ENCODE assay signal across 9 cellular contexts in the genomic region with DNA sequence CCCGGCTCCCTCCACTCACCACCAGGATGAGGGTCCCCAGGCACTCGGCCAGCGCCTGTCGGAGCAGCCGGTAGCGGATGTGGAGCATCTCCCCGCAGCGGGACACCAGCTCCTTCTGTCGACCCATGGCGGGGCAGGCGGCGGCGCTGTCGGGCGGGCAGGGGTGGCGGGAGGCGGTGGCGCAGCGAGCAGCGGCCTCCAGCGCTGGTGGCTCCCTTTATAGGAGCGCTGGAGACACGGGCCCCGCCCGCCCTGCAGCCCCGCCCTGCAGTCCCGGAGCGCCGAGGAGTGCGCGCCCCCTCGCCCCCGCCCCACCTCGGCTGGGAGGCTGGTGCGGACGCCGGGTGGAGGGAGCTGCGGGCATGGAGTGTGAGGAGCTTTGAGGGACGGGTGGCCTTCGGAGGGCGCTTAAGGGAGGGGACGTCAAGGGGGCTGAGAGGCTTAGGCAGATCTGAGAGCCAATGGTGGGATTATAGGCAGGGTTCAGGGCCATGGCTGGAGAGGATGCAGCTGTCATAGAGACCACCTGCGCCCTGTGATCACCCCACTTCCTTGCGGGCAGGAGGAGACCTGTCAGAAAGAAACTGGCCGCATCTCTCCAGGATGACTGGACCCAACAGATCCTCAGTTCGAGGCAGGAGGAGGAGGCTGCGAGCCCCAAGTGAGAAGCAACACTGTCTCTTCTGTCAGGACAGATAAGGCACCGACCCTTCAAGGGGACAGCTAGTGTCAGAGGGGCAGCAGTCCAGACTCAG. TPM values are rescaled to one million over a fixed set of nuclear protein-coding genes. Genes with fewer than 3 reads are reported as not detected.
A peak's percentile ranks its signal among the peaks of the same experiment; 100 is the strongest.
DNase-seq lines count a peak whose midpoint lies in the region; ATAC-seq, FAIRE-seq and TF ChIP-seq lines count a peak whose summit lies in the region.
"Had no signal": no experiment of that assay in that cellular context is flagged by ENCODE, and none has a peak within 500 bp of the region (broad histone marks: within the 10 kb centered on the region; RNA-seq: fewer than 3 reads in every experiment).

AQP3 (minus strand) TSS at position 190 of the 755 bp plus-strand sequence; CDS start at position 127, 63 bp downstream.

- ATAC-seq in HG03175 (IDR thresholded peaks at IDR 0.05; ENCODE audit: unreplicated experiment) (peak; percentile 30), PC-3 (peak; percentile 71)

- H3K9me3 ChIP-seq in ES-I3 (ENCODE audit: control insufficient read depth, insufficient read depth, low read length) (no peaks in the 10 kb centered on the region), PC-3 (ENCODE audit: low read length) (no peaks in the 10 kb centered on the region), ovary (no peaks in the 10 kb centered on the region)

- H3K4me3 ChIP-seq in PC-3 (ENCODE audit: low read length) (peak within 1 kb of the TSS; percentile 72), ovary (peak within 1 kb of the TSS; percentile 48)

- intact Hi-C loops in PC-3 (cut with micrococcal nuclease) (loop anchor here (5.0 kb wide), 1 partner anchor 40 kb away; no protein-coding TSS in a partner anchor), ovary (cut with DNase I) (no loop called here)

- BruUV-seq in PC-3 (replicated peaks; lab: Mats Ljungman, UMichigan), result no TSS peak

- POLR2A ChIA-PET in PC-3 (lab: Charles Lee; ENCODE audit: unreplicated experiment), result interaction anchor here (0.6 kb wide), 1 partner anchor 12 kb away, joined by 3 read pairs; no protein-coding TSS in a partner anchor

- peak within 1 kb of the TSS; percentile 78 for H3K4me3 Mint-ChIP-seq in glutamatergic neuron (ENCODE audit: unreplicated experiment)

- H3K36me3 ChIP-seq in ES-I3 (ENCODE audit: insufficient read depth, low read length) (no peaks in the 10 kb centered on the region), PC-3 (ENCODE audit: low read depth, low read length) (no peaks in the 10 kb centered on the region), ovary (no peaks in the 10 kb centered on the region)

- no peaks in the 10 kb centered on the region for H3K9me2 ChIP-seq in PC-3 (replicated peaks; ENCODE audit: low read length)

- no peak for FAIRE-seq in urothelium cell line (lab: Jason Lieb, UNC)
- FAIRE-seq: endometrium had no signal

- H3K4me1 Mint-ChIP-seq in glutamatergic neuron (ENCODE audit: low read depth, unreplicated experiment), result peaks cover 20% of the 10 kb centered on the region

- peak; percentile 37 for DNase-seq in PC-3
- peak; percentile 61 for DNase-seq in activated gamma-delta T cell (lab: John Stamatoyannopoulos, UW)
- DNase-seq in glutamatergic neuron, result peak; percentile 93
- DNase-seq in ovary, result peak; percentile 51 to 73 (median 69)
- DNase-seq in urothelium cell line (ENCODE audit: low spot score), result peak; percentile 42
- no peak for DNase-seq in T1000 (lab: John Stamatoyannopoulos, UW)

- H4K20me1 ChIP-seq in PC-3 (ENCODE audit: low read length), result no peaks in the 10 kb centered on the region

- no peaks in the 10 kb centered on the region for H3K79me2 ChIP-seq in PC-3 (ENCODE audit: low read length)

- no peaks in the 10 kb centered on the region for H3F3A ChIP-seq in PC-3 (ENCODE audit: low read length, unreplicated experiment)

- CTCF ChIA-PET in PC-3 (lab: Charles Lee), result interaction anchor here (0.6 to 1.3 kb wide), 5 partner anchors 15 to 73 kb away, joined by 3 to 5 read pairs (median 4); no protein-coding TSS in a partner anchor

- TF ChIP-seq CTCF in PC-3 (conservative IDR thresholded peaks at IDR 0.05; ENCODE audit: low read depth, low read length) (peak; percentile 44), glutamatergic neuron (IDR thresholded peaks at IDR 0.05; ENCODE audit: partially characterized antibody, unreplicated experiment) (no peak), ovary (IDR thresholded peaks at IDR 0.05) (peak in 1 of 3 donors; percentile 18)

- H3K27me3 ChIP-seq in PC-3 (ENCODE audit: low read length) (no peaks in the 10 kb centered on the region), ovary (no peaks in the 10 kb centered on the region)

- no peak for TF ChIP-seq EP300 in ovary (IDR thresholded peaks at IDR 0.05)

- peaks cover 19% of the 10 kb centered on the region for H3K27me3 Mint-ChIP-seq in glutamatergic neuron (ENCODE audit: unreplicated experiment)

- H2AFZ ChIP-seq in PC-3 (ENCODE audit: low read length), result peak within 1 kb of the TSS; percentile 35; the same call in 1 of the 2 replicates

- H3K27ac ChIP-seq in PC-3 (ENCODE audit: low read length) (peak within 1 kb of the TSS; percentile 75), ovary (no peak within 1 kb of the TSS)

- TF ChIP-seq POLR2A in ovary (IDR thresholded peaks at IDR 0.05), result no peak

- H3K36me3 Mint-ChIP-seq in glutamatergic neuron (ENCODE audit: unreplicated experiment), result no peaks in the 10 kb centered on the region

- H3K27ac Mint-ChIP-seq in glutamatergic neuron (ENCODE audit: unreplicated experiment), result peak within 1 kb of the TSS; percentile 82

- WGBS in ovary, 3 donors, result 3 to 4% (median 4%) methylated on average over 25 to 48 of the region's 48 CpGs

- H3K9me3 Mint-ChIP-seq in glutamatergic neuron (ENCODE audit: unreplicated experiment), result peaks cover 16% of the 10 kb centered on the region

- H3K9ac ChIP-seq in ES-I3 (ENCODE audit: low read depth, low read length) (peak within 1 kb of the TSS; percentile 41; the same call in 1 of the 2 replicates), PC-3 (ENCODE audit: low read length) (peak within 1 kb of the TSS; percentile 40; the same call in 1 of the 2 replicates)

- peak within 1 kb of the TSS; percentile 97 for H3K4me2 ChIP-seq in PC-3 (ENCODE audit: low read length)

- H3K4me1 ChIP-seq in ES-I3 (ENCODE audit: insufficient read depth, low read length) (peaks cover 14% of the 10 kb centered on the region), PC-3 (ENCODE audit: insufficient read depth, low read length) (peaks cover 34% of the 10 kb centered on the region), ovary (ENCODE audit: insufficient read depth) (peaks cover 10% of the 10 kb centered on the region)

RNA-seq across cellular contexts. Expression of gene AQP3, which starts in this region (rescaled TPM):
- 5.1 and 9.6 TPM in 2 replicates for total RNA-seq in PC-3 (2014; rRNA removed)
- 2.9 TPM for total RNA-seq in glutamatergic neuron (ENCODE audit: unreplicated experiment)
- 10 to 100 TPM in 3 of 7 donors, 1 to 10 TPM in 4; 7.4 to 47.2 (median 9.9) TPM for total RNA-seq in ovary
- 1 to 10 TPM; 5.6 to 6.6 TPM for polyA plus RNA-seq in ovary
